ENCODE assay signal across 8 cellular contexts in genomic region chr3:15332405-15333098, GRCh38. TPM values are rescaled to one million over a fixed set of nuclear protein-coding genes. Genes with fewer than 3 reads are reported as not detected.
DNase-seq lines count a peak whose midpoint lies in the region; ATAC-seq and TF ChIP-seq lines count a peak whose summit lies in the region.

SH3BP5 (minus strand) TSS chr3:15332586; CDS start chr3:15332408, 178 bp downstream.

- H3K4me3 ChIP-seq in AG10803 (ENCODE audit: low read length) = peak within 1 kb of the TSS; percentile 92
- H3K4me3 ChIP-seq in OCI-LY7 (ENCODE audit: low read depth, low read length, poor library complexity, severe bottlenecking) = peak within 1 kb of the TSS; percentile 88
- H3K4me3 ChIP-seq in epithelial cell of proximal tubule (ENCODE audit: low read depth, low read length) = peak within 1 kb of the TSS; percentile 90

- TF ChIP-seq POLR2A in GM18951 (IDR thresholded peaks at IDR 0.05; ENCODE audit: extremely low read depth, insufficient read depth, insufficient read length) = peak; percentile 55

- DNase-seq in AG10803 (ENCODE audit: low read depth) = peak; percentile 57
- peak; percentile 86 for DNase-seq in OCI-LY7 (ENCODE audit: low spot score)
- peak; percentile 80 for DNase-seq in activated T-cell treated with anti-CD3 and anti-CD28 coated beads, Interleukin-2, amount 50 U/mL, for 1 hour
- no peak for DNase-seq in epithelial cell of proximal tubule (ENCODE audit: low read depth)
- DNase-seq in mucosa of gallbladder (ENCODE audit: low spot score) = peak; percentile 73
- DNase-seq in stimulated activated CD8-positive, alpha-beta memory T cell treated with anti-CD3 and anti-CD28 coated beads, Interleukin-4, amount 100 ng/mL, for 48 hours = peak; percentile 83

- no peaks in the 10 kb centered on the region for H3K9me2 ChIP-seq in OCI-LY7 (ENCODE audit: insufficient read depth, low read length)

- peaks cover 50% of the 10 kb centered on the region for H3K4me1 ChIP-seq in OCI-LY7 (ENCODE audit: insufficient read depth, low read length, poor library complexity, severe bottlenecking)

- CTCF ChIA-PET in OCI-LY7 (lab: Charles Lee; ENCODE audit: unreplicated experiment) = interaction anchor here (0.7 to 1.2 kb wide), 8 partner anchors 11 to 72 kb away, joined by 3 to 10 read pairs (median 4); no protein-coding TSS in a partner anchor

- TF ChIP-seq CTCF in AG10803 (conservative IDR thresholded peaks at IDR 0.05; ENCODE audit: low read length) (peak; percentile 31), OCI-LY7 (conservative IDR thresholded peaks at IDR 0.05; ENCODE audit: low read length) (peak; percentile 73), epithelial cell of proximal tubule (conservative IDR thresholded peaks at IDR 0.05; ENCODE audit: low read depth, low read length) (peak; percentile 52)

- H2AFZ ChIP-seq in OCI-LY7 (ENCODE audit: low read length) = peak within 1 kb of the TSS; percentile 95

- ATAC-seq in HG03139 (IDR thresholded peaks at IDR 0.05; ENCODE audit: unreplicated experiment) = peak; percentile 82

- H3K36me3 ChIP-seq in OCI-LY7 (ENCODE audit: insufficient read depth, low read length) = peaks cover 22% of the 10 kb centered on the region; the same call in 1 of the 2 replicates

- H3K79me2 ChIP-seq in OCI-LY7 (ENCODE audit: insufficient read depth, low read depth, low read length) = peaks cover 21% of the 10 kb centered on the region; the same call in 1 of the 2 replicates

- peak within 1 kb of the TSS; percentile 83 for H3K4me2 ChIP-seq in OCI-LY7 (ENCODE audit: low read length)

- intact Hi-C loops in OCI-LY7 (cut with micrococcal nuclease; ENCODE audit: unreplicated experiment) = loop anchor here (1.0 kb wide), 5 partner anchors 13 to 130 kb away; no protein-coding TSS in a partner anchor

- POLR2A ChIA-PET in OCI-LY7 (lab: Charles Lee) = interaction anchor here (0.7 to 3.9 kb wide), 8 partner anchors 10 to 52 kb away, joined by 3 to 30 read pairs (median 4); no protein-coding TSS in a partner anchor

- BruUV-seq in OCI-LY7 (replicated peaks; lab: Mats Ljungman, UMichigan) = no TSS peak

- H3K27ac ChIP-seq in OCI-LY7 (ENCODE audit: low read depth, low read length, poor library complexity, severe bottlenecking) = peak within 1 kb of the TSS; percentile 24

- H4K20me1 ChIP-seq in OCI-LY7 (ENCODE audit: insufficient read depth, low read length) = no peaks in the 10 kb centered on the region

- H3K9me3 ChIP-seq in OCI-LY7 (ENCODE audit: low read length) = no peaks in the 10 kb centered on the region

- in situ Hi-C loops in GM18951 (cut with MboI; ENCODE audit: low sequenced_read_pairs, unreplicated experiment) = no loop called here

RNA-seq across cellular contexts. Expression of gene SH3BP5, which starts in this region (rescaled TPM):
- total RNA-seq in OCI-LY7 (2014; rRNA removed; shearing (Covaris generic)) = 15.1 and 15.7 TPM in 2 replicates
- total RNA-seq in OCI-LY7 (2022) (24.8 and 31.3 TPM in 2 replicates), epithelial cell of proximal tubule (6.7 and 7.7 TPM in 2 replicates), mucosa of gallbladder (60.4 TPM)
